17 cellular contexts compared by ENCODE assay signal in the genomic region with DNA sequence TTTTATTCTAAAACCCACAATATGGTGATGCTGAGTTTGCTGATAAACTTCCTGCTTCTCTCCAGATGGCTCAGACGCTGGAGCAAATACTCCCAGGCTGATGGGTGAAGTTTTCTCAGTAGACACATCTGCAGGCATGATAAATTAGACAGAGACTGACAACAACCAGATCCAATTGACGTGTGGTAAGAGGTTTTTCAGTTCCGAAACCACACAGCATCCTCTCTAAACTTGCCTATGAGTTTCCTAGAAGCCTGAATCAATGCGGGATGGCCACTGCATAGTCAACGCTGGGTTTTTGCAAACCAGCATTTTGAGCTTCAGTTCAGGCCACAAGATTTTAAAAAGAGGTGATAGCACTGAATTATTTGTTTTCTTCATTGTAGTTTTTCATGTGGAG.
DNase-seq lines count a peak whose midpoint lies in the region; TF ChIP-seq lines count a peak whose summit lies in the region.
"Had no signal": no experiment of that assay in that cellular context is flagged by ENCODE, and none has a peak within 500 bp of the region (broad histone marks: within the 10 kb centered on the region; RNA-seq: fewer than 3 reads in every experiment).

No MANE protein-coding gene starts in this region.

- H3K4me2 ChIP-seq in MM.1S (ENCODE audit: low read depth, low read length), result no peak overlapping the region
- H3K4me2 ChIP-seq: A549; BLaER1 treated with 17β-estradiol and CSF1 and Interleukin-3, amounts not matched to agents 10 nM and 100 nM had no signal

- no peak overlapping the region for H2AFZ ChIP-seq in MM.1S (ENCODE audit: low read length)

- H3K36me3 ChIP-seq in MM.1S (replicated peaks; ENCODE audit: insufficient read depth, low read length), result no peaks in the 10 kb centered on the region
- H3K36me3 ChIP-seq: BLaER1 treated with 17β-estradiol and CSF1 and Interleukin-3, amounts not matched to agents 10 nM and 100 nM had no signal

- no peak overlapping the region for H3K4me3 ChIP-seq in MM.1S (ENCODE audit: low read length)
- H3K4me3 ChIP-seq: A549; BLaER1 treated with 17β-estradiol and CSF1 and Interleukin-3, amounts not matched to agents 10 nM and 100 nM had no signal

- H3K9ac ChIP-seq in MM.1S (ENCODE audit: low read length), result no peak overlapping the region
- H3K9ac ChIP-seq: BLaER1 treated with 17β-estradiol and CSF1 and Interleukin-3, amounts not matched to agents 10 nM and 100 nM had no signal

- no peaks in the 10 kb centered on the region for H3F3A ChIP-seq in MM.1S (ENCODE audit: insufficient read depth, low read length)

- H3K9me3 ChIP-seq in MM.1S (replicated peaks; ENCODE audit: insufficient read depth, low read length), result no peaks in the 10 kb centered on the region
- H3K9me3 ChIP-seq: BLaER1 treated with 17β-estradiol and CSF1 and Interleukin-3, amounts not matched to agents 10 nM and 100 nM; Caco-2 had no signal

- no peaks in the 10 kb centered on the region for H3K27me3 ChIP-seq in MM.1S (replicated peaks; ENCODE audit: insufficient read depth, low read length)
- H3K27me3 ChIP-seq: BLaER1 treated with 17β-estradiol and CSF1 and Interleukin-3, amounts not matched to agents 10 nM and 100 nM had no signal

- no peak for TF ChIP-seq CTCF in MM.1S (IDR thresholded peaks at IDR 0.05; ENCODE audit: low read length)

- H3K4me1 ChIP-seq in MM.1S (ENCODE audit: low read length), result no peaks in the 10 kb centered on the region
- H3K4me1 ChIP-seq: A549; BLaER1 treated with 17β-estradiol and CSF1 and Interleukin-3, amounts not matched to agents 10 nM and 100 nM; Caco-2 had no signal

- no peaks in the 10 kb centered on the region for H3K9me2 ChIP-seq in MM.1S (replicated peaks; ENCODE audit: insufficient read depth, low read length)

- DNase-seq in MM.1S (peak; percentile 47), NCI-H82 treated with DMSO at 0.1 percent for 48 hours (lab: John Stamatoyannopoulos, UW; ENCODE audit: unreplicated experiment) (peak; percentile 69), RPMI8226 (peak; percentile 10), ureter (ENCODE audit: low spot score) (no peak), NCI-H2029 treated with DMSO at 0.1 percent for 48 hours (lab: John Stamatoyannopoulos, UW) (no peak), NCI-H128 (lab: John Stamatoyannopoulos, UW; ENCODE audit: unreplicated experiment) (no peak)
- DNase-seq: AML-193; Caco-2; Calu3; CD4-positive, alpha-beta T cell; CD8-positive, alpha-beta T cell; DMS79 treated with DMSO at 0.1 percent for 48 hours; GF-D8 had no signal

- no peaks in the 10 kb centered on the region for H3K79me2 ChIP-seq in MM.1S (ENCODE audit: low read length)

- no peaks in the 10 kb centered on the region for H4K20me1 ChIP-seq in MM.1S (ENCODE audit: insufficient read depth, low read length)
- H4K20me1 ChIP-seq: BLaER1 treated with 17β-estradiol and CSF1 and Interleukin-3, amounts not matched to agents 10 nM and 100 nM had no signal

- H3K27ac ChIP-seq in MM.1S (ENCODE audit: low read length), result no peak overlapping the region
- H3K27ac ChIP-seq: 22Rv1; A549; BLaER1 treated with 17β-estradiol and CSF1 and Interleukin-3, amounts not matched to agents 10 nM and 100 nM; C4-2B had no signal

Comparison
In these comparisons a context has a peak if more than half of its experiments do, and no peak if none do; other contexts are left out.
1. DNase-seq: peak in MM.1S (single experiment), NCI-H82 treated with DMSO at 0.1 percent for 48 hours (single experiment) and RPMI8226 (single experiment); none in ureter (single experiment), NCI-H2029 treated with DMSO at 0.1 percent for 48 hours (single experiment) and NCI-H128 (single experiment).